Comparison of ENCODE assay signal across 8 cellular contexts in genomic region chr14:103386632-103387329, GRCh38. TPM values are rescaled to one million over a fixed set of nuclear protein-coding genes. Genes with fewer than 3 reads are reported as not detected.
DNase-seq lines count a peak whose midpoint lies in the region; ATAC-seq and TF ChIP-seq lines count a peak whose summit lies in the region.

No MANE protein-coding gene starts in this region.

- no peaks in the 10 kb centered on the region for H3K27me3 ChIP-seq in Peyer's patch

- peak overlapping the region; percentile 94 for H3K4me3 Mint-ChIP-seq in osteocyte (ENCODE audit: unreplicated experiment)

- H3K27ac Mint-ChIP-seq in osteocyte (ENCODE audit: unreplicated experiment) = peak overlapping the region; percentile 92

- no peaks in the 10 kb centered on the region for H3K36me3 ChIP-seq in Peyer's patch

- no peaks in the 10 kb centered on the region for H3K9me3 Mint-ChIP-seq in osteocyte (ENCODE audit: unreplicated experiment)

- H3K27ac ChIP-seq in Peyer's patch (peak overlapping the region; percentile 94 to 100 (median 99)), epithelial cell of prostate (peak overlapping the region; percentile 90)

- no peak for TF ChIP-seq CTCF in GM12865 (IDR thresholded peaks at IDR 0.05; ENCODE audit: insufficient read depth, low read depth, low read length, missing control alignments)
- no peak for TF ChIP-seq CTCF in Peyer's patch (IDR thresholded peaks at IDR 0.05)
- no peak for TF ChIP-seq CTCF in osteocyte (IDR thresholded peaks at IDR 0.05)

- no peak for TF ChIP-seq POLR2A in Peyer's patch (IDR thresholded peaks at IDR 0.05)

- H3K9me3 ChIP-seq in Peyer's patch = no peaks in the 10 kb centered on the region

- ATAC-seq in GM19395 (IDR thresholded peaks at IDR 0.05; ENCODE audit: unreplicated experiment) (no peak), GM21381 (IDR thresholded peaks at IDR 0.05; ENCODE audit: unreplicated experiment) (no peak)

- no peaks in the 10 kb centered on the region for H3K36me3 Mint-ChIP-seq in osteocyte (ENCODE audit: unreplicated experiment)

- peaks cover 0 to 46% (median 8%) of the 10 kb centered on the region in 4 donors for H3K4me1 ChIP-seq in Peyer's patch

- no peaks in the 10 kb centered on the region for H3K27me3 Mint-ChIP-seq in osteocyte (ENCODE audit: unreplicated experiment)

- DNase-seq in GM12865 (ENCODE audit: low read depth) = no peak
- DNase-seq in Peyer's patch = no peak
- no peak for DNase-seq in epithelial cell of prostate (ENCODE audit: low read depth, low spot score)
- DNase-seq in osteocyte (ENCODE audit: extremely low spot score, unreplicated experiment) = no peak
- no peak for DNase-seq in stimulated activated CD4-positive, alpha-beta T cell treated with anti-CD3 and anti-CD28 coated beads, Interleukin-2, amount 100 ng/mL, for 48 hours
- DNase-seq in hippocampal formation (lab: John Stamatoyannopoulos, UW) = no peak

- H3K4me3 ChIP-seq in GM12865 (ENCODE audit: low read depth, low read length) = peak overlapping the region; percentile 67
- H3K4me3 ChIP-seq in Peyer's patch = peak overlapping the region; percentile 62 to 90 (median 88)

- peaks cover 29% of the 10 kb centered on the region for H3K4me1 Mint-ChIP-seq in osteocyte (ENCODE audit: unreplicated experiment)

RNA-seq across cellular contexts. Expression of gene MARK3, which starts 1.6 kb away (rescaled TPM):
- total RNA-seq in Peyer's patch (100 to 1,000 TPM in 2 of 4 donors, 10 to 100 TPM in 2; 76.0 to 196 (median 99.5) TPM), osteocyte (81.7 and 84.2 TPM in 2 replicates)

RNA-seq across cellular contexts. Expression of gene EIF5, which starts 52.7 kb away (rescaled TPM):
- 100 to 1,000 TPM; 176 to 226 (median 217) TPM for total RNA-seq in Peyer's patch
- 214 and 229 TPM in 2 replicates for total RNA-seq in osteocyte
